ENCODE assay signal across 23 cellular contexts in genomic region chr9:105346273-105346672, GRCh38.
A peak's percentile ranks its signal among the peaks of the same experiment; 100 is the strongest.
DNase-seq lines count a peak whose midpoint lies in the region; ATAC-seq, FAIRE-seq and TF ChIP-seq lines count a peak whose summit lies in the region.
"Had no signal": no experiment of that assay in that cellular context is flagged by ENCODE, and none has a peak within 500 bp of the region (broad histone marks: within the 10 kb centered on the region; RNA-seq: fewer than 3 reads in every experiment).

No MANE protein-coding gene starts in this region.

- DNase-seq in NCI-H748 (lab: John Stamatoyannopoulos, UW; ENCODE audit: unreplicated experiment), result peak; percentile 26
- DNase-seq in NCI-H748 treated with DMSO at 0.1 percent for 48 hours (lab: John Stamatoyannopoulos, UW), result no peak
- DNase-seq in NCI-H146 treated with DMSO at 0.1 percent for 48 hours (lab: John Stamatoyannopoulos, UW; ENCODE audit: unreplicated experiment), result peak; percentile 19
- DNase-seq in left lobe of liver (ENCODE audit: low spot score), result no peak
- DNase-seq in small intestine, result peak; percentile 21
- DNase-seq in epidermal melanocyte (ENCODE audit: insufficient read length, low spot score), result no peak
- DNase-seq in kidney, result no peak
- DNase-seq: Caco-2; CD4-positive, alpha-beta T cell; HCEC 1CT; Kasumi-1; MM.1S; NCI-H1092 treated with DMSO at 0.1 percent for 48 hours; NCI-H2171; NCI-H526 treated with DMSO at 0.1 percent for 48 hours; PC-3; RPMI8226; SHP77 treated with DMSO at 0.1 percent for 48 hours; SK-N-SH had no signal

- H3K4me3 ChIP-seq in small intestine (ENCODE audit: low read depth in 1 of 2, low read length in 2 of 2) (no peak overlapping the region), kidney (ENCODE audit: low read length in 2 of 2) (no peak overlapping the region)

- H3K27ac ChIP-seq in small intestine (ENCODE audit: low read depth in 1 of 2, low read length in 1 of 2) (no peak overlapping the region), kidney (ENCODE audit: low read depth in 2 of 2, low read length in 2 of 2) (no peak overlapping the region)

- no peak for TF ChIP-seq CTCF in kidney (IDR thresholded peaks at IDR 0.05; ENCODE audit: borderline replicate concordance, extremely low read depth, insufficient read depth)

- FAIRE-seq in small intestine (lab: Jason Lieb, UNC) (no peak), kidney (lab: Jason Lieb, UNC) (no peak)
- FAIRE-seq: A204.1, G401.6, HTR-8/SVneo had no signal

- peaks cover 7 to 9% of the 10 kb centered on the region in 2 donors for H3K4me1 ChIP-seq in small intestine (ENCODE audit: control insufficient read depth in 2 of 2, insufficient read depth in 1 of 2, low read depth in 1 of 2, low read length in 1 of 2)
- peaks cover 0 to 3% of the 10 kb centered on the region in 2 donors for H3K4me1 ChIP-seq in kidney (ENCODE audit: control insufficient read depth in 1 of 2, insufficient read depth in 1 of 2, low read depth in 1 of 2, low read length in 2 of 2)
- H3K4me1 ChIP-seq: Caco-2 had no signal

- no peaks in the 10 kb centered on the region for H3K36me3 ChIP-seq in small intestine (ENCODE audit: control insufficient read depth in 2 of 2, insufficient read depth in 2 of 2, low read length in 2 of 2)
- peaks cover 0 to 3% of the 10 kb centered on the region in 2 donors for H3K36me3 ChIP-seq in kidney (ENCODE audit: control insufficient read depth in 1 of 2, insufficient read depth in 2 of 2, low read length in 2 of 2)

- no peaks in the 10 kb centered on the region for H3K9me3 ChIP-seq in small intestine (ENCODE audit: control insufficient read depth, low read depth)
- H3K9me3 ChIP-seq in kidney (ENCODE audit: control insufficient read depth in 1 of 2, low read length in 2 of 2), result no peaks in the 10 kb centered on the region
- H3K9me3 ChIP-seq: Caco-2, SK-N-SH had no signal

- ATAC-seq in left lobe of liver (peak; percentile 90), GM21619 (IDR thresholded peaks at IDR 0.05; ENCODE audit: unreplicated experiment) (no peak)
- ATAC-seq: PC-3 had no signal

- intact Hi-C loops in kidney (cut with DNase I), result no loop called here

- no peak overlapping the region for H3K9ac ChIP-seq in kidney (ENCODE audit: low read length in 2 of 2)
- H3K9ac ChIP-seq: SK-N-SH had no signal

- WGBS in small intestine, 3 donors, result 17 to 67% (median 31%) methylated on average over 2 of the region's 2 CpGs

- no peaks in the 10 kb centered on the region for H3K27me3 ChIP-seq in small intestine (ENCODE audit: control insufficient read depth in 2 of 2, insufficient read depth in 2 of 2, low read length in 2 of 2)

Comparison
In these comparisons a context has a peak if more than half of its experiments do, and no peak if none do; other contexts are left out.
1. DNase-seq: peak in NCI-H748 (single experiment), NCI-H146 treated with DMSO at 0.1 percent for 48 hours (single experiment) and small intestine (single experiment); none in NCI-H748 treated with DMSO at 0.1 percent for 48 hours (single experiment), left lobe of liver (single experiment), epidermal melanocyte (single experiment) and kidney (single experiment).